ENCODE assay signal across 19 cellular contexts in the genomic region with DNA sequence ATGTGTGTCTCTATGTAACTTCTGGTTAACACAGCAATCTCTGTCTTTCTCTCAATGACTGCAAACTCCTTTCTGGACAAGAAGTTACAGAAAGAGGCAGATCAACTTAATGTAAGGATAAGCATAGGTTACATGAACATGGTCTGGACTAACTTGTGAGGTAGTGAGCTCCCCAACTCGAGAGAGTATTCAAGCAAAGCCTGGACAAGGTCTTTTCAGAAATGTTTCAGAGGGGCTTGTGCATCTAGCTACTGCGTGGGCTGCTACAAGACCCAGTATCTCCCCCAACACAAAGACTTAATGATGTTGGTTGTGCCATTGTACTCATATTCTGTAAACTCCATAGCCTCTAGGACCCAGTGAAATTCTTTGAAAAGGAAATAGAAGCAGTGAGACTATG. TPM values are rescaled to one million over a fixed set of nuclear protein-coding genes. Genes with fewer than 3 reads are reported as not detected.
DNase-seq lines count a peak whose midpoint lies in the region; ATAC-seq, FAIRE-seq and TF ChIP-seq lines count a peak whose summit lies in the region.
"Had no signal": no experiment of that assay in that cellular context is flagged by ENCODE, and none has a peak within 500 bp of the region (broad histone marks: within the 10 kb centered on the region; RNA-seq: fewer than 3 reads in every experiment).

No MANE protein-coding gene starts in this region.

- H4K8ac ChIP-seq in H1 (ENCODE audit: extremely low read depth, insufficient read depth, low read length) = no peak overlapping the region

- H3K18ac ChIP-seq in H1 (ENCODE audit: extremely low read depth, low read length) = no peak overlapping the region

- no peak overlapping the region for H3K23ac ChIP-seq in H1 (ENCODE audit: insufficient read length)

- no peak overlapping the region for H4K5ac ChIP-seq in H1 (ENCODE audit: insufficient read length, low read depth, low read length)

- H2AK5ac ChIP-seq in H1 (ENCODE audit: low read depth, low read length) = no peak overlapping the region

- no peak overlapping the region for H2AFZ ChIP-seq in H1 (ENCODE audit: low read length)

- peak overlapping the region; percentile 81 for H3K4me3 ChIP-seq in DOHH2 (ENCODE audit: low read length)
- H3K4me3 ChIP-seq in H1 (ENCODE audit: extremely low read depth in 1 of 4, insufficient read depth in 2 of 4, low read depth in 3 of 4, low read length in 4 of 4) = no peak overlapping the region
- H3K4me3 ChIP-seq: BLaER1 treated with 17β-estradiol and CSF1 and Interleukin-3, amounts not matched to agents 10 nM and 100 nM; GM12878 had no signal

- H3F3A ChIP-seq in DOHH2 (ENCODE audit: control insufficient read depth, insufficient read depth) = peaks cover 16% of the 10 kb centered on the region

- no peak overlapping the region for H2BK15ac ChIP-seq in H1 (ENCODE audit: low read length)

- H3K9me3 Mint-ChIP-seq in IgD-negative memory B cell (no peaks in the 10 kb centered on the region), WTC11 (no peaks in the 10 kb centered on the region)
- H3K9me3 Mint-ChIP-seq: CD4-positive, CD25-positive, alpha-beta regulatory T cell had no signal

- peak overlapping the region; percentile 97 for H3K4me2 ChIP-seq in DOHH2 (ENCODE audit: low read length)
- H3K4me2 ChIP-seq in H1 (ENCODE audit: insufficient read depth in 1 of 2, low read depth in 2 of 2, low read length in 2 of 2) = peak overlapping the region in 1 of 2 experiments; percentile 38; a peak in 1 of 4 replicates

- peaks cover under 1% of the 10 kb centered on the region; the same call in 1 of the 2 replicates for H3K9me3 ChIP-seq in DOHH2 (ENCODE audit: control insufficient read depth, insufficient read depth, low read length)
- H3K9me3 ChIP-seq in H1 (ENCODE audit: insufficient read depth in 2 of 2, low read depth in 1 of 2, low read length in 1 of 2) = no peaks in the 10 kb centered on the region
- H3K9me3 ChIP-seq: BLaER1 treated with 17β-estradiol and CSF1 and Interleukin-3, amounts not matched to agents 10 nM and 100 nM had no signal

- peaks cover 25% of the 10 kb centered on the region for H3K79me2 ChIP-seq in DOHH2 (ENCODE audit: control insufficient read depth, low read length)
- H3K79me2 ChIP-seq in H1 (ENCODE audit: control insufficient read depth in 1 of 2, insufficient read depth in 2 of 2, low read length in 2 of 2) = no peaks in the 10 kb centered on the region

- no peak for TF ChIP-seq POLR2A in H1 (IDR thresholded peaks at IDR 0.05; ENCODE audit: control extremely low read depth in 1 of 2, low read depth in 2 of 2, low read length in 2 of 2)

- TF ChIP-seq EP300 in H1 (IDR thresholded peaks at IDR 0.05; ENCODE audit: borderline replicate concordance in 1 of 2, low read depth in 2 of 2, low read length in 2 of 2) = no peak

- H2BK12ac ChIP-seq in H1 (ENCODE audit: low read depth, low read length) = no peak overlapping the region

- no peak for DNase-seq in WTC11 (ENCODE audit: low spot score)
- no peak for DNase-seq in H1 (ENCODE audit: low read depth in 1 of 2, low spot score in 2 of 2)
- no peak for DNase-seq in T-helper 9 cell
- DNase-seq in HK-2 (ENCODE audit: unreplicated experiment) = no peak
- DNase-seq in NCI-H1930 (lab: John Stamatoyannopoulos, UW) = no peak
- DNase-seq: 8988T; AML-193; Calu3; CD4-positive, CD25-positive, alpha-beta regulatory T cell; DMS 273 treated with DMSO at 0.1 percent for 48 hours; HCEC 1CT; KG1 had no signal

- H3K4ac ChIP-seq in H1 (replicated peaks; ENCODE audit: insufficient read length, low read depth, low read length) = no peak overlapping the region

- H3K36me3 Mint-ChIP-seq in IgD-negative memory B cell (no peaks in the 10 kb centered on the region), WTC11 (no peaks in the 10 kb centered on the region)
- H3K36me3 Mint-ChIP-seq: CD4-positive, CD25-positive, alpha-beta regulatory T cell had no signal

- H3K4me3 Mint-ChIP-seq in IgD-negative memory B cell = peak overlapping the region in 1 of 4 donors; percentile 55
- no peak overlapping the region for H3K4me3 Mint-ChIP-seq in WTC11

- no peaks in the 10 kb centered on the region; the same call in 1 of the 2 replicates for H3K23me2 ChIP-seq in H1 (ENCODE audit: low read depth, low read length)

- H3K4me1 ChIP-seq in DOHH2 (ENCODE audit: control insufficient read depth, low read length) (peaks cover 77% of the 10 kb centered on the region), H1 (replicated peaks in 1 of 4; ENCODE audit: control insufficient read depth in 3 of 4, insufficient read depth in 4 of 4, low read length in 3 of 4) (peaks cover 0 to 28% (median 20%) of the 10 kb centered on the region in 4 experiments; a peak in 6 of 7 replicates)

- H3K27ac ChIP-seq in DOHH2 (ENCODE audit: low read depth, low read length) (peak overlapping the region; percentile 100; the same call in 1 of the 2 replicates), H1 (ENCODE audit: low read depth, low read length) (no peak overlapping the region)
- H3K27ac ChIP-seq: BLaER1 treated with 17β-estradiol and CSF1 and Interleukin-3, amounts not matched to agents 10 nM and 100 nM had no signal

- TF ChIP-seq CTCF in DOHH2 (IDR thresholded peaks at IDR 0.05; ENCODE audit: low read depth, low read length, poor library complexity, severe bottlenecking) (no peak), WTC11 (IDR thresholded peaks at IDR 0.05) (no peak), H1 (IDR thresholded peaks at IDR 0.05; ENCODE audit: control extremely low read depth in 1 of 3, insufficient read depth in 1 of 3, low read depth in 1 of 3, low read length in 3 of 3) (no peak)

- H4K20me1 ChIP-seq in DOHH2 (ENCODE audit: control insufficient read depth, insufficient read depth, low read depth, low read length) = no peaks in the 10 kb centered on the region
- peaks cover 0 to 3% of the 10 kb centered on the region in 2 experiments for H4K20me1 ChIP-seq in H1 (replicated peaks in 1 of 2; ENCODE audit: control insufficient read depth in 1 of 2, insufficient read depth in 2 of 2, low read length in 2 of 2)

- H3K9me2 ChIP-seq in DOHH2 (replicated peaks; ENCODE audit: control insufficient read depth, low read length) = no peaks in the 10 kb centered on the region

- no peak overlapping the region for H2BK20ac ChIP-seq in H1 (ENCODE audit: low read length)

- FAIRE-seq in H1 (lab: Jason Lieb, UNC) = no peak
- FAIRE-seq: GM12878, GM18507, HTR-8/SVneo had no signal

- ATAC-seq in WTC11 = no peak
- no peak for ATAC-seq in HG03135 (IDR thresholded peaks at IDR 0.05; ENCODE audit: unreplicated experiment)
- ATAC-seq: GM12878 had no signal

- TF ChIP-seq RAD21 in H1 (IDR thresholded peaks at IDR 0.05 in 1 of 2, conservative IDR thresholded peaks at IDR 0.05 in 1 of 2; ENCODE audit: low read depth in 2 of 2, low read length in 2 of 2) = no peak

- H3K79me1 ChIP-seq in H1 (ENCODE audit: low read depth, low read length) = no peaks in the 10 kb centered on the region

- H3K27ac Mint-ChIP-seq in IgD-negative memory B cell = peak overlapping the region; percentile 46 to 68 (median 50)
- no peak overlapping the region; the same call in 1 of the 2 replicates for H3K27ac Mint-ChIP-seq in WTC11

- WGBS in H1 (ENCODE audit: extremely low coverage in 1 of 2, insufficient coverage in 1 of 2, insufficient read length in 1 of 2, insufficient replicate concordance in 2 of 2, low coverage in 1 of 2, low lambda C conversion rate in 2 of 2, missing lambda C conversion rate in 1 of 2), 2 experiments = 91% methylated on average over 2 of the region's 2 CpGs; no CpG with 5 or more reads in 1 of the 2 experiments

- POLR2A ChIA-PET in WTC11 (lab: Charles Lee) = interaction anchor here (0.7 kb wide), 1 partner anchor 17 kb away, joined by 3 read pairs; no protein-coding TSS in a partner anchor
- POLR2A ChIA-PET in H1 (lab: Charles Lee; ENCODE audit: partially characterized antibody) = interaction anchor here (0.7 to 1.6 kb wide), 6 partner anchors 9 to 63 kb away, joined by 3 read pairs; no protein-coding TSS in a partner anchor

- no peak overlapping the region for H4K91ac ChIP-seq in H1 (replicated peaks; ENCODE audit: insufficient read length, low read length)

- H2BK120ac ChIP-seq in H1 (replicated peaks; ENCODE audit: low read depth, low read length) = no peak overlapping the region

- H3K27me3 Mint-ChIP-seq in IgD-negative memory B cell (no peaks in the 10 kb centered on the region), WTC11 (ENCODE audit: low read depth) (no peaks in the 10 kb centered on the region)
- H3K27me3 Mint-ChIP-seq: CD4-positive, CD25-positive, alpha-beta regulatory T cell had no signal

- H3K14ac ChIP-seq in H1 (ENCODE audit: insufficient read length) = no peak overlapping the region

- no peak overlapping the region for H3K56ac ChIP-seq in H1 (replicated peaks; ENCODE audit: insufficient read length, low read depth, low read length)

- no peak overlapping the region for H2BK5ac ChIP-seq in H1 (ENCODE audit: low read depth, low read length)

- H3K4me1 Mint-ChIP-seq in IgD-negative memory B cell (peaks cover 7 to 8% (median 7%) of the 10 kb centered on the region in 3 donors), WTC11 (peaks cover 32% of the 10 kb centered on the region)

- no peak overlapping the region for H3K9ac ChIP-seq in H1 (replicated peaks in 1 of 4; ENCODE audit: extremely low read depth in 1 of 4, low read depth in 3 of 4, low read length in 3 of 4)
- H3K9ac ChIP-seq: BLaER1 treated with 17β-estradiol and CSF1 and Interleukin-3, amounts not matched to agents 10 nM and 100 nM had no signal

- CTCF ChIA-PET in WTC11 (lab: Charles Lee) (interaction anchor here (0.9 to 1.5 kb wide), 8 partner anchors 12 to 232 kb away, joined by 3 to 6 read pairs (median 3); no protein-coding TSS in a partner anchor), H1 (lab: Charles Lee; ENCODE audit: partially characterized antibody) (interaction anchor here (0.7 to 8.0 kb wide), 9 partner anchors 14 to 127 kb away, joined by 3 to 63 read pairs (median 6); no protein-coding TSS in a partner anchor)

- no peaks in the 10 kb centered on the region for H3K27me3 ChIP-seq in DOHH2 (ENCODE audit: control insufficient read depth, low read length)
- H3K27me3 ChIP-seq in H1 (replicated peaks in 1 of 4; ENCODE audit: control insufficient read depth in 3 of 4, extremely low read depth in 1 of 4, insufficient read depth in 3 of 4, low read length in 3 of 4) = no peaks in the 10 kb centered on the region

- H3K36me3 ChIP-seq in DOHH2 (ENCODE audit: control insufficient read depth, low read length) (peaks cover 15% of the 10 kb centered on the region), H1 (ENCODE audit: control insufficient read depth in 2 of 4, insufficient read depth in 4 of 4, low read length in 3 of 4) (no peaks in the 10 kb centered on the region)
- H3K36me3 ChIP-seq: BLaER1 treated with 17β-estradiol and CSF1 and Interleukin-3, amounts not matched to agents 10 nM and 100 nM had no signal

RNA-seq across cellular contexts. Expression of a gene that starts 23.5 kb away (rescaled TPM):
- polyA plus RNA-seq in IgD-negative memory B cell = 24.7 TPM
- 119 to 128 TPM (median 124 TPM) in 3 replicates for total RNA-seq in WTC11 (2021)
- total RNA-seq in H1 (2021; fragmentation: NEBNext Ultra II Directional; extraction: Animal tissue kit (Norgen Biotek cat#: 25700)) = 97.4 and 99.0 TPM in 2 replicates
- 34.2 and 55.4 TPM in 2 replicates for polyA plus RNA-seq in H1 (2011; rRNA removed)
- polyA plus RNA-seq in H1 (2011; cell fraction: cytosol; rRNA removed) = 38.7 TPM
- polyA plus RNA-seq in H1 (2011; cell fraction: nucleus; rRNA removed) = 87.5 TPM
- polyA plus RNA-seq in H1 (2012, experiment 1 of 2) = 78.7 to 109 TPM (median 97.3 TPM) in 4 replicates
- 84.4 TPM for polyA plus RNA-seq in H1 (2012, experiment 2 of 2)
- polyA plus RNA-seq in H1 (2013, experiment 1 of 2) = 126 TPM
- 110 TPM for polyA plus RNA-seq in H1 (2013, experiment 2 of 2)
- 42.8 and 45.5 TPM in 2 replicates for polyA minus RNA-seq in H1 (2011; rRNA and poly(A)+ RNA removed)
- polyA minus RNA-seq in H1 (2011; cell fraction: cytosol; rRNA and poly(A)+ RNA removed) = 54.3 TPM
- polyA minus RNA-seq in H1 (2011; cell fraction: nucleus; rRNA and poly(A)+ RNA removed) = 31.1 TPM
